8 cellular contexts compared by ENCODE assay signal in genomic region chr3:187319699-187320302, GRCh38. TPM values are rescaled to one million over a fixed set of nuclear protein-coding genes. Genes with fewer than 3 reads are reported as not detected.
DNase-seq lines count a peak whose midpoint lies in the region; ATAC-seq and TF ChIP-seq lines count a peak whose summit lies in the region.

No MANE protein-coding gene starts in this region.

- no peaks in the 10 kb centered on the region for H3K9me2 ChIP-seq in PC-9 (ENCODE audit: insufficient read depth)

- POLR2A ChIA-PET in PC-9 (lab: Charles Lee; ENCODE audit: unreplicated experiment) = interaction anchor here (0.5 kb wide), 2 partner anchors 182 to 474 kb away, joined by 3 to 5 read pairs; no protein-coding TSS in a partner anchor

- H3K36me3 ChIP-seq in PC-9 (ENCODE audit: low read depth) = no peaks in the 10 kb centered on the region
- H3K36me3 ChIP-seq in gastroesophageal sphincter = no peaks in the 10 kb centered on the region
- H3K36me3 ChIP-seq in ovary = no peaks in the 10 kb centered on the region

- WGBS in gastroesophageal sphincter (ENCODE audit: low coverage in 1 of 2), 2 donors = 42 to 51% methylated on average over 4 to 7 of the region's 7 CpGs
- 17 to 33% (median 23%) methylated on average over 7 of the region's 7 CpGs for WGBS in ovary, 3 donors

- no peak for TF ChIP-seq POLR2A in gastroesophageal sphincter (IDR thresholded peaks at IDR 0.05)
- TF ChIP-seq POLR2A in ovary (IDR thresholded peaks at IDR 0.05) = no peak

- H2AFZ ChIP-seq in PC-9 = no peak overlapping the region

- no peak for TF ChIP-seq EP300 in gastroesophageal sphincter (IDR thresholded peaks at IDR 0.05)
- no peak for TF ChIP-seq EP300 in ovary (IDR thresholded peaks at IDR 0.05)

- H3K9me3 ChIP-seq in PC-9 (ENCODE audit: insufficient read depth, low read depth) (no peaks in the 10 kb centered on the region), gastroesophageal sphincter (no peaks in the 10 kb centered on the region), ovary (no peaks in the 10 kb centered on the region)

- H3K4me1 ChIP-seq in PC-9 (replicated peaks; ENCODE audit: insufficient read depth) (no peaks in the 10 kb centered on the region), gastroesophageal sphincter (peaks cover 0 to 16% (median 7%) of the 10 kb centered on the region in 3 donors), ovary (ENCODE audit: insufficient read depth) (no peaks in the 10 kb centered on the region)

- no peak overlapping the region for H3K4me2 ChIP-seq in PC-9

- intact Hi-C loops in PC-9 (cut with micrococcal nuclease; ENCODE audit: unreplicated experiment) = loop anchor here (1.0 to 5.0 kb wide), 8 partner anchors 100 to 470 kb away; partner anchors contain the start of gene RPL39L
- intact Hi-C loops in ovary (cut with DNase I) = loop anchor here (2.0 to 10.0 kb wide), 6 partner anchors 95 to 395 kb away; no protein-coding TSS in a partner anchor

- H3K27ac ChIP-seq in PC-9 (no peak overlapping the region), gastroesophageal sphincter (no peak overlapping the region), ovary (no peak overlapping the region)

- CTCF ChIA-PET in PC-9 (lab: Charles Lee) = interaction anchor here (0.6 to 4.6 kb wide), 16 partner anchors 68 to 471 kb away, joined by 3 to 81 read pairs (median 4); partner anchors contain the start of gene RPL39L

- DNase-seq in D341Med (ENCODE audit: low spot score) (peak; percentile 31), PC-9 (peak; percentile 64 to 72), ovary (peak; percentile 45 to 73 (median 68))
- DNase-seq in activated T-helper 9 cell treated with anti-CD3 and anti-CD28 coated beads, Interleukin-2, amount 50 U/mL, for 16 hours (ENCODE audit: low read depth) = peak; percentile 6

- TF ChIP-seq CTCF in PC-9 (conservative IDR thresholded peaks at IDR 0.05) = peak; percentile 85
- TF ChIP-seq CTCF in gastroesophageal sphincter (IDR thresholded peaks at IDR 0.05) = peak; percentile 9 to 67 (median 56)
- TF ChIP-seq CTCF in ovary (IDR thresholded peaks at IDR 0.05) = peak; percentile 31 to 49 (median 46)

- no peaks in the 10 kb centered on the region for H3K79me2 ChIP-seq in PC-9 (ENCODE audit: low read depth)

- BruUV-seq in PC-9 (replicated peaks; lab: Mats Ljungman, UMichigan) = no TSS peak

- peaks cover 41% of the 10 kb centered on the region for H3K27me3 ChIP-seq in PC-9 (ENCODE audit: insufficient read depth, low read depth)
- peaks cover 25% of the 10 kb centered on the region for H3K27me3 ChIP-seq in gastroesophageal sphincter
- no peaks in the 10 kb centered on the region for H3K27me3 ChIP-seq in ovary

- ATAC-seq in GM19372 (IDR thresholded peaks at IDR 0.05; ENCODE audit: low read depth, unreplicated experiment) = peak; percentile 83
- peak; percentile 70 for ATAC-seq in HG03565 (IDR thresholded peaks at IDR 0.05; ENCODE audit: unreplicated experiment)
- ATAC-seq in gastroesophageal sphincter = peak; percentile 48
- no peak for ATAC-seq in HG02588 (IDR thresholded peaks at IDR 0.05; ENCODE audit: unreplicated experiment)

- H4K20me1 ChIP-seq in PC-9 (ENCODE audit: insufficient read depth) = no peaks in the 10 kb centered on the region

- H3F3A ChIP-seq in PC-9 (ENCODE audit: insufficient read depth, low read depth) = no peaks in the 10 kb centered on the region

- H3K4me3 ChIP-seq in PC-9 = no peak overlapping the region
- H3K4me3 ChIP-seq in gastroesophageal sphincter = no peak overlapping the region
- no peak overlapping the region for H3K4me3 ChIP-seq in ovary

RNA-seq across cellular contexts. Expression of gene MASP1, which starts 28.3 kb away (rescaled TPM):
- total RNA-seq in PC-9 (2021) (not detected in 2 replicates), gastroesophageal sphincter (10 to 100 TPM in 1 of 4 donors, 1 to 10 TPM in 2, not detected in 1; 2.3 to 26.1 (median 5.2) TPM), ovary (1 to 10 TPM in 6 of 7 donors, under 1 TPM in 1; 0.40 to 5.6 (median 4.4) TPM)
- 10 to 100 TPM in 1 of 2 donors, 1 to 10 TPM in 1; 2.2 to 19.5 TPM for polyA plus RNA-seq in ovary

RNA-seq across cellular contexts. Expression of gene RTP4, which starts 48.4 kb away (rescaled TPM):
- total RNA-seq in PC-9 (2021) (0.90 and 3.2 TPM in 2 replicates), gastroesophageal sphincter (1 to 10 TPM in 2 of 4 donors, under 1 TPM in 2; 0.32 to 3.0 (median 0.91) TPM), ovary (1 to 10 TPM in 6 of 7 donors, under 1 TPM in 1; 0.24 to 4.5 (median 2.7) TPM)
- 1 to 10 TPM; 4.6 to 7.3 TPM for polyA plus RNA-seq in ovary

Comparison
In these comparisons a context has a peak if more than half of its experiments do, and no peak if none do; other contexts are left out.
1. DNase-seq: peak in every context shown above with its lines; median percentile 68 in PC-9; 68 in ovary; 31 in D341Med; 6 in activated T-helper 9 cell treated with anti-CD3 and anti-CD28 coated beads, Interleukin-2, amount 50 U/mL, for 16 hours.